ENCODE assay signal across 10 cellular contexts in the genomic region with DNA sequence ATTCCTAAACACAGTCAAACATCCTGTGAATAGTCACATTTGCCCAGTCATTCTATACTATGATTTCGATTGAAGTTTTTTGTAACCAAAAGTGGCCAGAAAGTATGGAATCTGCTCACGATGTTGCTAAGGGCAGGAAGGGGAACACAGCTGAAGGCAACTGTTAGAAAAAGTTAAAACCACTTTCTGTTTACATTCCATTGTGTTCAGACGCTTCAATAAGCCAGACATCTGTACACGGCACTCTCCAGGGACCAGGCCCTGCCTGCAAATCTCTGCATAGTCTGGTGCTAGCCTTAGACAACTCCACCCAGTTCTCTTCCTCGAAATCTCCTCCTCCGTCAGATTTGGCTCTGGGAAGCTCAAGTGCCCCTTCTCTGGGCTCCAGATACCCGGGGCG. TPM values are rescaled to one million over a fixed set of nuclear protein-coding genes. Genes with fewer than 3 reads are reported as not detected.
A peak's percentile ranks its signal among the peaks of the same experiment; 100 is the strongest.
DNase-seq lines count a peak whose midpoint lies in the region; ATAC-seq and TF ChIP-seq lines count a peak whose summit lies in the region.
"Had no signal": no experiment of that assay in that cellular context is flagged by ENCODE, and none has a peak within 500 bp of the region (broad histone marks: within the 10 kb centered on the region; RNA-seq: fewer than 3 reads in every experiment).

No MANE protein-coding gene starts in this region.

- H3K4me3 Mint-ChIP-seq in neural crest cell = no peak overlapping the region

- no peak for ATAC-seq in HG03135 (IDR thresholded peaks at IDR 0.05; ENCODE audit: unreplicated experiment)

- H3K4me1 Mint-ChIP-seq in neural crest cell = no peaks in the 10 kb centered on the region

- H2AFZ ChIP-seq in ACC112 (ENCODE audit: low read length, unreplicated experiment) = no peak overlapping the region

- no peak for TF ChIP-seq CTCF in neural crest cell (conservative IDR thresholded peaks at IDR 0.05)

- DNase-seq in NAMALWA (ENCODE audit: low spot score) (peak; percentile 45), fibroblast of peridontal ligament (ENCODE audit: extremely low read depth) (peak; percentile 97), neural crest cell (ENCODE audit: low read depth, low spot score) (no peak), erythroblast (lab: John Stamatoyannopoulos, UW) (no peak), T1000 (lab: John Stamatoyannopoulos, UW) (no peak), kidney glomerular epithelial cell (lab: John Stamatoyannopoulos, UW) (no peak)
- DNase-seq: activated effector memory CD4-positive, alpha-beta T cell treated with anti-CD3 and anti-CD28 coated beads, Interleukin-2, amount 50 U/mL, for 16 hours had no signal

- H3K27me3 ChIP-seq in ACC112 (ENCODE audit: insufficient read depth, low read length) = no peaks in the 10 kb centered on the region

- H3K4me1 ChIP-seq in ACC112 (ENCODE audit: control insufficient read depth, insufficient read depth, low read length, unreplicated experiment) = peaks cover 24% of the 10 kb centered on the region

- H3K36me3 ChIP-seq in ACC112 (ENCODE audit: insufficient read depth, low read length) = no peaks in the 10 kb centered on the region

- no peaks in the 10 kb centered on the region for H3K9me3 Mint-ChIP-seq in neural crest cell

- TF ChIP-seq POLR2A in erythroblast (IDR thresholded peaks at IDR 0.05; ENCODE audit: low read length) = no peak

- H3K27ac ChIP-seq in ACC112 (ENCODE audit: low read depth, low read length) = peak overlapping the region; percentile 53

- peak overlapping the region; percentile 96 for H3K27ac Mint-ChIP-seq in neural crest cell (ENCODE audit: unreplicated experiment)

- peak overlapping the region; percentile 28; the same call in 1 of the 2 replicates for H3K4me3 ChIP-seq in ACC112 (ENCODE audit: low read depth, low read length)
- H3K4me3 ChIP-seq: lung had no signal

- H3K36me3 Mint-ChIP-seq in neural crest cell (ENCODE audit: low read depth) = peaks cover 5% of the 10 kb centered on the region

- H3K79me2 ChIP-seq in ACC112 (ENCODE audit: control insufficient read depth, insufficient read depth, low read length, unreplicated experiment) = no peaks in the 10 kb centered on the region

- H3K27me3 Mint-ChIP-seq in neural crest cell (ENCODE audit: low read depth) = no peaks in the 10 kb centered on the region

RNA-seq across cellular contexts. Expression of a gene that starts 17.0 kb away (rescaled TPM):
- total RNA-seq in neural crest cell = 33.4 and 41.8 TPM in 2 replicates

RNA-seq across cellular contexts. Expression of a gene that starts 36.4 kb away (rescaled TPM):
- total RNA-seq in neural crest cell = 33.6 and 38.8 TPM in 2 replicates

RNA-seq across cellular contexts. Expression of a gene that starts 36.5 kb away (rescaled TPM):
- 169 and 173 TPM in 2 replicates for total RNA-seq in neural crest cell

Comparison
In these comparisons a context has a peak if more than half of its experiments do, and no peak if none do; other contexts are left out.
1. DNase-seq: peak in NAMALWA (single experiment) and fibroblast of peridontal ligament (single experiment); none in neural crest cell (single experiment), erythroblast (0 of 2), T1000 (single experiment) and kidney glomerular epithelial cell (single experiment).